Comparison of ENCODE assay signal across 10 cellular contexts in genomic region chr11:45022294-45023064, GRCh38.
DNase-seq lines count a peak whose midpoint lies in the region; ATAC-seq and TF ChIP-seq lines count a peak whose summit lies in the region.
"Had no signal": no experiment of that assay in that cellular context is flagged by ENCODE, and none has a peak within 500 bp of the region (broad histone marks: within the 10 kb centered on the region; RNA-seq: fewer than 3 reads in every experiment).

No MANE protein-coding gene starts in this region.

- WGBS in IMR-90 (ENCODE audit: extremely low coverage in 2 of 2, insufficient read length in 1 of 2), 2 experiments: 20% methylated on average over 1 of the region's 9 CpGs; no CpG with 5 or more reads in 1 of the 2 experiments
- 61% methylated on average over 4 of the region's 9 CpGs for WGBS in esophagus muscularis mucosa

- no peak overlapping the region for H3K56ac ChIP-seq in IMR-90 (ENCODE audit: extremely low read depth, insufficient read depth, low read length)

- H2BK5ac ChIP-seq in IMR-90 (ENCODE audit: low read depth, low read length, poor library complexity, severe bottlenecking): no peak overlapping the region

- no peak overlapping the region; the same call in 1 of the 2 replicates for H4K5ac ChIP-seq in IMR-90 (ENCODE audit: low read depth, low read length)

- no peak for TF ChIP-seq RAD21 in IMR-90 (IDR thresholded peaks at IDR 0.05; ENCODE audit: low read length)

- TF ChIP-seq CTCF in IMR-90 (conservative IDR thresholded peaks at IDR 0.05; ENCODE audit: low read depth, low read length) (no peak), esophagus muscularis mucosa (IDR thresholded peaks at IDR 0.05) (no peak), Peyer's patch (IDR thresholded peaks at IDR 0.05) (no peak)

- peak overlapping the region in 1 of 2 experiments; percentile 7; a peak in 1 of 4 replicates for H4K8ac ChIP-seq in IMR-90 (ENCODE audit: low read depth in 2 of 2, low read length in 2 of 2)

- H3K36me3 ChIP-seq in IMR-90 (ENCODE audit: control insufficient read depth, insufficient read depth, low read length): no peaks in the 10 kb centered on the region
- no peaks in the 10 kb centered on the region for H3K36me3 ChIP-seq in esophagus muscularis mucosa
- H3K36me3 ChIP-seq in muscle layer of duodenum (ENCODE audit: control insufficient read depth in 1 of 2, insufficient read depth in 2 of 2, low read length in 2 of 2): no peaks in the 10 kb centered on the region
- no peaks in the 10 kb centered on the region for H3K36me3 ChIP-seq in Peyer's patch
- H3K36me3 ChIP-seq: tibial nerve had no signal

- no peak overlapping the region for H3K27ac Mint-ChIP-seq in activated T-helper 2 cell treated with anti-CD3 and anti-CD28 coated beads, Interferon-gamma antibody, Interleukin-2, Interleukin-4, amounts not matched to agents 10 μg/mL and 5 μg/mL and 100 μg/mL, durations not matched to agents 14 hours and 24 hours and 36 hours

- H3K9ac ChIP-seq in IMR-90 (ENCODE audit: low read depth, low read length): no peak overlapping the region

- BruUV-seq in IMR-90 (replicated peaks; lab: Mats Ljungman, UMichigan): no TSS peak

- in situ Hi-C loops in IMR-90 (cut with MboI; ENCODE audit: low sequenced_read_pairs): no loop called here

- H3K27me3 Mint-ChIP-seq in activated T-helper 2 cell treated with anti-CD3 and anti-CD28 coated beads, Interferon-gamma antibody, Interleukin-2, Interleukin-4, amounts not matched to agents 10 μg/mL and 5 μg/mL and 100 μg/mL, durations not matched to agents 14 hours and 24 hours and 36 hours (ENCODE audit: low read depth): peaks cover 9% of the 10 kb centered on the region

- intact Hi-C loops in IMR-90 (cut with micrococcal nuclease) (no loop called here), esophagus muscularis mucosa (cut with DNase I) (no loop called here)
- intact Hi-C loops in activated T-helper 2 cell treated with anti-CD3 and anti-CD28 coated beads, Interferon-gamma antibody, Interleukin-2, Interleukin-4, amounts not matched to agents 10 μg/mL and 5 μg/mL and 100 μg/mL, durations not matched to agents 14 hours and 24 hours and 36 hours (cut with micrococcal nuclease): no loop called here

- H2AK5ac ChIP-seq in IMR-90 (ENCODE audit: low read depth, low read length): no peak overlapping the region

- peak; percentile 59 for DNase-seq in A172 (ENCODE audit: low spot score)
- peak; percentile 20 for DNase-seq in IMR-90
- no peak for DNase-seq in esophagus muscularis mucosa (ENCODE audit: extremely low spot score)
- DNase-seq in NCI-H82 (lab: John Stamatoyannopoulos, UW): no peak
- DNase-seq in activated T-helper 2 cell treated with anti-CD3 and anti-CD28 coated beads, Interferon-gamma antibody, Interleukin-2, Interleukin-4, amounts not matched to agents 10 μg/mL and 5 μg/mL and 100 μg/mL, durations not matched to agents 14 hours and 24 hours and 36 hours (ENCODE audit: low spot score): no peak
- DNase-seq in Peyer's patch: no peak
- DNase-seq: ACHN had no signal

- peak overlapping the region; percentile 49 for H2BK120ac ChIP-seq in IMR-90 (ENCODE audit: low read depth, low read length)

- no peaks in the 10 kb centered on the region for H3K9me3 Mint-ChIP-seq in activated T-helper 2 cell treated with anti-CD3 and anti-CD28 coated beads, Interferon-gamma antibody, Interleukin-2, Interleukin-4, amounts not matched to agents 10 μg/mL and 5 μg/mL and 100 μg/mL, durations not matched to agents 14 hours and 24 hours and 36 hours

- H3K36me3 Mint-ChIP-seq in activated T-helper 2 cell treated with anti-CD3 and anti-CD28 coated beads, Interferon-gamma antibody, Interleukin-2, Interleukin-4, amounts not matched to agents 10 μg/mL and 5 μg/mL and 100 μg/mL, durations not matched to agents 14 hours and 24 hours and 36 hours (ENCODE audit: low read depth): no peaks in the 10 kb centered on the region

- no peak for TF ChIP-seq EP300 in esophagus muscularis mucosa (IDR thresholded peaks at IDR 0.05)

- CTCF ChIA-PET in IMR-90 (lab: Yijun Ruan, JAX): no interaction called here

- H3K4ac ChIP-seq in IMR-90 (ENCODE audit: low read depth, low read length): peak overlapping the region; percentile 45; the same call in 1 of the 2 replicates

- no peak overlapping the region; the same call in 1 of the 2 replicates for H3K23ac ChIP-seq in IMR-90 (ENCODE audit: low read depth, low read length)

- no peak overlapping the region; the same call in 1 of the 2 replicates for H3K4me2 ChIP-seq in IMR-90 (ENCODE audit: low read depth, low read length)

- H3K27me3 ChIP-seq in IMR-90 (ENCODE audit: control insufficient read depth, insufficient read depth, low read length) (peaks cover 10% of the 10 kb centered on the region), esophagus muscularis mucosa (no peaks in the 10 kb centered on the region), muscle layer of duodenum (ENCODE audit: low read depth, low read length) (no peaks in the 10 kb centered on the region), Peyer's patch (no peaks in the 10 kb centered on the region)
- H3K27me3 ChIP-seq: tibial nerve had no signal

- H2BK20ac ChIP-seq in IMR-90 (ENCODE audit: low read depth, low read length): peak overlapping the region; percentile 58; the same call in 1 of the 2 replicates

- POLR2A ChIA-PET in IMR-90 (lab: Charles Lee; ENCODE audit: unreplicated experiment): no interaction called here

- TF ChIP-seq POLR2A in IMR-90 (IDR thresholded peaks at IDR 0.05; ENCODE audit: low read depth, low read length) (no peak), esophagus muscularis mucosa (IDR thresholded peaks at IDR 0.05; ENCODE audit: low read depth) (no peak), Peyer's patch (IDR thresholded peaks at IDR 0.05) (no peak)

- no peak overlapping the region for H2BK15ac ChIP-seq in IMR-90 (ENCODE audit: low read depth, low read length)

- dilution Hi-C loops in IMR-90 (cut with HindIII; ENCODE audit: low sequenced_read_pairs, unreplicated experiment): no loop called here

- 0 out of 2 replicates have a peak overlapping the region, but pooled peaks have one; percentile 14 for H3K14ac ChIP-seq in IMR-90 (replicated peaks; ENCODE audit: low read depth, low read length)

- H3K4me3 ChIP-seq in IMR-90 (ENCODE audit: insufficient read depth, low read depth, low read length) (no peak overlapping the region), esophagus muscularis mucosa (no peak overlapping the region), muscle layer of duodenum (ENCODE audit: low read depth in 1 of 2, low read length in 2 of 2) (no peak overlapping the region), Peyer's patch (no peak overlapping the region)
- H3K4me3 ChIP-seq: tibial nerve had no signal

- H3K18ac ChIP-seq in IMR-90 (ENCODE audit: low read depth, low read length): peak overlapping the region; percentile 22; the same call in 1 of the 2 replicates

- H3K9me3 ChIP-seq in IMR-90 (ENCODE audit: control insufficient read depth, insufficient read depth, low read length): no peaks in the 10 kb centered on the region
- no peaks in the 10 kb centered on the region for H3K9me3 ChIP-seq in esophagus muscularis mucosa
- no peaks in the 10 kb centered on the region for H3K9me3 ChIP-seq in muscle layer of duodenum (ENCODE audit: control insufficient read depth in 1 of 2, low read length in 2 of 2)
- H3K9me3 ChIP-seq in Peyer's patch: no peaks in the 10 kb centered on the region
- H3K9me3 ChIP-seq: tibial nerve had no signal

- ATAC-seq in IMR-90 (ENCODE audit: low read depth) (peak; percentile 58), HG02610 (IDR thresholded peaks at IDR 0.05; ENCODE audit: unreplicated experiment) (no peak)

- no peaks in the 10 kb centered on the region for H3K4me1 Mint-ChIP-seq in activated T-helper 2 cell treated with anti-CD3 and anti-CD28 coated beads, Interferon-gamma antibody, Interleukin-2, Interleukin-4, amounts not matched to agents 10 μg/mL and 5 μg/mL and 100 μg/mL, durations not matched to agents 14 hours and 24 hours and 36 hours (ENCODE audit: low read depth)

- peak overlapping the region; percentile 21; the same call in 1 of the 2 replicates for H4K91ac ChIP-seq in IMR-90 (ENCODE audit: insufficient read depth, low read depth, low read length)

- no peaks in the 10 kb centered on the region for H3K79me1 ChIP-seq in IMR-90 (ENCODE audit: low read depth in 1 of 2, low read length in 2 of 2)

- no peak overlapping the region for H2AK9ac ChIP-seq in IMR-90 (replicated peaks; ENCODE audit: low read depth, low read length, poor library complexity)

- no peak overlapping the region for H2AFZ ChIP-seq in IMR-90 (replicated peaks; ENCODE audit: low read length, poor library complexity)

- H3K27ac ChIP-seq in IMR-90 (ENCODE audit: insufficient read depth, low read length) (peak overlapping the region; percentile 74; the same call in 1 of the 2 replicates), esophagus muscularis mucosa (replicated peaks in 1 of 4) (peak overlapping the region; percentile 40 to 74 (median 64)), muscle layer of duodenum (ENCODE audit: low read length) (peak overlapping the region; percentile 15), Peyer's patch (no peak overlapping the region)

- H3K4me3 Mint-ChIP-seq in activated T-helper 2 cell treated with anti-CD3 and anti-CD28 coated beads, Interferon-gamma antibody, Interleukin-2, Interleukin-4, amounts not matched to agents 10 μg/mL and 5 μg/mL and 100 μg/mL, durations not matched to agents 14 hours and 24 hours and 36 hours (ENCODE audit: low read depth): no peak overlapping the region

- no peaks in the 10 kb centered on the region for H4K20me1 ChIP-seq in IMR-90 (ENCODE audit: insufficient read depth, low read length)

- H3K4me1 ChIP-seq in IMR-90 (ENCODE audit: control insufficient read depth, insufficient read depth, low read length) (peaks cover 13% of the 10 kb centered on the region; the same call in 1 of the 2 replicates), esophagus muscularis mucosa (peaks cover 35 to 56% (median 45%) of the 10 kb centered on the region in 4 donors), muscle layer of duodenum (ENCODE audit: control insufficient read depth in 1 of 2, insufficient read depth in 2 of 2, low read length in 2 of 2) (peaks cover 4 to 22% of the 10 kb centered on the region in 2 donors), Peyer's patch (peaks cover 0 to 8% (median 0%) of the 10 kb centered on the region in 4 donors)

- peaks cover 11% of the 10 kb centered on the region for H3K9me1 ChIP-seq in IMR-90 (ENCODE audit: insufficient read depth, low read length)

TF ChIP-seq in IMR-90, 13 proteins besides CTCF, POLR2A, EP300 and RAD21 (continues in another document):
- TF ChIP-seq, protein P1, sequence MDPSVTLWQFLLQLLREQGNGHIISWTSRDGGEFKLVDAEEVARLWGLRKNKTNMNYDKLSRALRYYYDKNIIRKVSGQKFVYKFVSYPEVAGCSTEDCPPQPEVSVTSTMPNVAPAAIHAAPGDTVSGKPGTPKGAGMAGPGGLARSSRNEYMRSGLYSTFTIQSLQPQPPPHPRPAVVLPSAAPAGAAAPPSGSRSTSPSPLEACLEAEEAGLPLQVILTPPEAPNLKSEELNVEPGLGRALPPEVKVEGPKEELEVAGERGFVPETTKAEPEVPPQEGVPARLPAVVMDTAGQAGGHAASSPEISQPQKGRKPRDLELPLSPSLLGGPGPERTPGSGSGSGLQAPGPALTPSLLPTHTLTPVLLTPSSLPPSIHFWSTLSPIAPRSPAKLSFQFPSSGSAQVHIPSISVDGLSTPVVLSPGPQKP (IDR thresholded peaks at IDR 0.05; ENCODE audit: borderline replicate concordance, low read depth, low read length): no peak
- no peak for TF ChIP-seq FOS (IDR thresholded peaks at IDR 0.05; ENCODE audit: low read depth, low read length)

Comparison
In these comparisons a context has a peak if more than half of its experiments do, and no peak if none do; other contexts are left out.
1. DNase-seq: peak in A172 (single experiment) and IMR-90 (single experiment); none in esophagus muscularis mucosa (single experiment), NCI-H82 (single experiment), activated T-helper 2 cell treated with anti-CD3 and anti-CD28 coated beads, Interferon-gamma antibody, Interleukin-2, Interleukin-4, amounts not matched to agents 10 μg/mL and 5 μg/mL and 100 μg/mL, durations not matched to agents 14 hours and 24 hours and 36 hours (single experiment) and Peyer's patch (0 of 3).
2. H3K27ac ChIP-seq: peak in IMR-90 (single experiment), esophagus muscularis mucosa (4 of 4) and muscle layer of duodenum (single experiment); none in Peyer's patch (0 of 4).